ENCODE assay signal across 26 cellular contexts in genomic region chr16:12206031-12206748, GRCh38.
"Had no signal": no experiment of that assay in that cellular context is flagged by ENCODE, and none has a peak within 500 bp of the region (broad histone marks: within the 10 kb centered on the region; RNA-seq: fewer than 3 reads in every experiment).

No MANE protein-coding gene starts in this region.

- H3K27me3 ChIP-seq: dorsolateral prefrontal cortex, hepatocyte, neural progenitor cell, spleen, testis, tibial artery had no signal

- H3K4me3 Mint-ChIP-seq: memory B cell; mesothelial cell of epicardium; nephron; neural progenitor cell; stimulated activated memory B cell treated with anti-CD40 and anti-IgM and Interleukin-4, amounts not matched to agents 10 μg/mL and 1 μg/mL and 100 μg/mL, for 72 hours; type B pancreatic cell had no signal

- H3K36me3 Mint-ChIP-seq: mesothelial cell of epicardium, neural progenitor cell had no signal

- H3K9me3 ChIP-seq: mucosa of descending colon, prostate gland, spleen, testis, tibial artery had no signal

- H3K9me3 Mint-ChIP-seq: mesothelial cell of epicardium; naive B cell; nephron; neural progenitor cell; stimulated activated memory B cell treated with anti-CD40 and anti-IgM and Interleukin-4, amounts not matched to agents 10 μg/mL and 1 μg/mL and 100 μg/mL, for 72 hours had no signal

- H3K27ac Mint-ChIP-seq: memory B cell; mesothelial cell of epicardium; nephron; neural progenitor cell; stimulated activated memory B cell treated with anti-CD40 and anti-IgM and Interleukin-4, amounts not matched to agents 10 μg/mL and 1 μg/mL and 100 μg/mL, for 72 hours; type B pancreatic cell had no signal

- H2AFZ ChIP-seq: hepatocyte, neural progenitor cell had no signal

- H3K4me1 ChIP-seq: prostate gland, testis had no signal

- H3K27ac ChIP-seq: dorsolateral prefrontal cortex, hepatocyte, neural progenitor cell, prostate gland, skin epidermis, spleen, testis, tibial artery had no signal

- H3K4me2 ChIP-seq: hepatocyte, neural progenitor cell had no signal

- H3K4me3 ChIP-seq: dorsolateral prefrontal cortex, hepatocyte, lung, mucosa of descending colon, neural progenitor cell, prostate gland, skin epidermis, spleen, testis, tibial artery had no signal

- ATAC-seq: left lobe of liver; mucosa of descending colon; right cardiac atrium; stimulated activated memory B cell treated with anti-CD40 and anti-IgM and Interleukin-4, amounts not matched to agents 10 μg/mL and 1 μg/mL and 100 μg/mL, for 72 hours; stimulated activated naive CD8-positive, alpha-beta T cell treated with anti-CD3 and anti-CD28 coated beads, Interleukin-15, Interleukin-2, amounts not matched to agents 100 U/mL and 50 U/mL, for 24 hours had no signal

- DNase-seq: effector CD4-positive, alpha-beta T cell; head of caudate nucleus; kidney; mucosa of descending colon; naive B cell; right cardiac atrium; spleen; stimulated activated CD4-positive, alpha-beta T cell treated with anti-CD3 and anti-CD28 coated beads, Interleukin-4, amount 100 ng/mL, for 4 hours; stimulated activated naive CD8-positive, alpha-beta T cell treated with anti-CD3 and anti-CD28 coated beads, Interleukin-15, Interleukin-2, amounts not matched to agents 100 U/mL and 50 U/mL, for 24 hours; substantia nigra; testis; tibial artery had no signal

- H3K27me3 Mint-ChIP-seq: memory B cell; naive B cell; stimulated activated memory B cell treated with anti-CD40 and anti-IgM and Interleukin-4, amounts not matched to agents 10 μg/mL and 1 μg/mL and 100 μg/mL, for 72 hours; type B pancreatic cell had no signal

- H3K4me1 Mint-ChIP-seq: mesothelial cell of epicardium had no signal

- H3K9ac ChIP-seq: neural progenitor cell had no signal

- H3K36me3 ChIP-seq: neural progenitor cell, prostate gland had no signal

- FAIRE-seq: colon, frontal cortex, kidney had no signal

- H3K79me2 ChIP-seq: hepatocyte had no signal
